21 cellular contexts compared by ENCODE assay signal in the genomic region with DNA sequence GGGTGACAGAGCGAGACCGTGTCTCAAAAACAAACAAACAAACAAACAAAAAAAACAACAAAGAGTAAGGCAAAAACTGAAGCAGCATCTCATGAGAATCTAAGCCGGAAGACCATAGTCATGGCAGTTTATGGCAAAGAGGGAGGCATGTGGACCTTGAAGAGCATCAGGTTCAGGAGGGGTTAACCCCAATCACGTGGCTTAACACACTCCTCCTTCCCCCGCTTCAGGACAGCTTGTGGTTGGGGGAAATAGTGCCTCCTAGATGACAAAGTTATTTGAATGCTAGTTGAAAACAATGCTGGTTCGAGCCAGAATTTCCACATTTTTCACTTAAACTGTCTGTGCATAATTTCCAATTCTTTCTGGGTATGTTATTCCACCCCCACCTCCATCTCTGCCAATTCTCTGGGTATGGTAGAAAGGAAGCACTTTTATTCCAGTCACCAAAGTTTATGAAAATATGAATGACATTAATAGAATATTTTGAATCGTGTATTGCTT. TPM values are rescaled to one million over a fixed set of nuclear protein-coding genes. Genes with fewer than 3 reads are reported as not detected.
A peak's percentile ranks its signal among the peaks of the same experiment; 100 is the strongest.
DNase-seq lines count a peak whose midpoint lies in the region; ATAC-seq and TF ChIP-seq lines count a peak whose summit lies in the region.
"Had no signal": no experiment of that assay in that cellular context is flagged by ENCODE, and none has a peak within 500 bp of the region (broad histone marks: within the 10 kb centered on the region; RNA-seq: fewer than 3 reads in every experiment).

No MANE protein-coding gene starts in this region.

- ATAC-seq in activated CD8-positive, alpha-beta T cell treated with anti-CD3 and anti-CD28 coated beads for 36 hours, result no peak
- ATAC-seq in GM21717 (IDR thresholded peaks at IDR 0.05; ENCODE audit: unreplicated experiment), result no peak
- ATAC-seq: Panc1 had no signal

- CTCF ChIA-PET in HEK293T (lab: Yijun Ruan, JAX) (no interaction called here), OCI-LY7 (lab: Charles Lee; ENCODE audit: unreplicated experiment) (no interaction called here)
- CTCF ChIA-PET in activated CD8-positive, alpha-beta T cell treated with anti-CD3 and anti-CD28 coated beads for 36 hours (lab: Charles Lee), result no interaction called here

- H2AFZ ChIP-seq in OCI-LY7 (ENCODE audit: low read length), result no peak overlapping the region

- H3K9me3 Mint-ChIP-seq in chondrocyte (ENCODE audit: low read depth), result no peaks in the 10 kb centered on the region
- no peaks in the 10 kb centered on the region for H3K9me3 Mint-ChIP-seq in activated CD8-positive, alpha-beta T cell treated with anti-CD3 and anti-CD28 coated beads for 36 hours
- H3K9me3 Mint-ChIP-seq: CD4-positive, CD25-positive, alpha-beta regulatory T cell had no signal

- DNase-seq in HEK293T (ENCODE audit: extremely low spot score) (no peak), OCI-LY7 (ENCODE audit: low spot score) (no peak), chondrocyte (ENCODE audit: low spot score) (no peak), NCI-H1417 (lab: John Stamatoyannopoulos, UW) (no peak)
- DNase-seq in activated CD8-positive, alpha-beta T cell treated with anti-CD3 and anti-CD28 coated beads for 36 hours, result no peak
- DNase-seq: ACHN; Caco-2; CD4-positive, CD25-positive, alpha-beta regulatory T cell; DMS153; H7; KG1; NCI-H1048; NCI-H2081 treated with DMSO at 0.1 percent for 48 hours; NCI-H510A treated with DMSO at 0.1 percent for 48 hours; NCI-H82 had no signal

- TF ChIP-seq CTCF in OCI-LY7 (conservative IDR thresholded peaks at IDR 0.05; ENCODE audit: low read length) (no peak), chondrocyte (IDR thresholded peaks at IDR 0.05) (peak; percentile 34)
- no peak for TF ChIP-seq CTCF in activated CD8-positive, alpha-beta T cell treated with anti-CD3 and anti-CD28 coated beads for 36 hours (IDR thresholded peaks at IDR 0.05)

- H3K36me3 Mint-ChIP-seq in chondrocyte (ENCODE audit: low read depth), result no peaks in the 10 kb centered on the region
- no peaks in the 10 kb centered on the region for H3K36me3 Mint-ChIP-seq in activated CD8-positive, alpha-beta T cell treated with anti-CD3 and anti-CD28 coated beads for 36 hours (ENCODE audit: low read depth)
- H3K36me3 Mint-ChIP-seq: CD4-positive, CD25-positive, alpha-beta regulatory T cell had no signal

- peak overlapping the region in 1 of 5 donors; percentile 6 for H3K9ac ChIP-seq in subcutaneous abdominal adipose tissue (ENCODE audit: low read length in 5 of 5)

- H3K4me2 ChIP-seq in OCI-LY7 (ENCODE audit: low read length), result 0 out of 2 replicates have a peak overlapping the region, but pooled peaks have one; percentile 26

- no peaks in the 10 kb centered on the region for H3K27me3 Mint-ChIP-seq in chondrocyte (ENCODE audit: low read depth)
- H3K27me3 Mint-ChIP-seq in activated CD8-positive, alpha-beta T cell treated with anti-CD3 and anti-CD28 coated beads for 36 hours, result no peaks in the 10 kb centered on the region
- H3K27me3 Mint-ChIP-seq: B cell; CD4-positive, CD25-positive, alpha-beta regulatory T cell had no signal

- POLR2A ChIA-PET in HEK293T (lab: Yijun Ruan, JAX) (no interaction called here), OCI-LY7 (lab: Charles Lee) (no interaction called here)
- POLR2A ChIA-PET in activated CD8-positive, alpha-beta T cell treated with anti-CD3 and anti-CD28 coated beads for 36 hours (lab: Charles Lee), result no interaction called here

- peak overlapping the region; percentile 89 for H3K27ac Mint-ChIP-seq in chondrocyte (ENCODE audit: unreplicated experiment)
- H3K27ac Mint-ChIP-seq in activated CD8-positive, alpha-beta T cell treated with anti-CD3 and anti-CD28 coated beads for 36 hours, result no peak overlapping the region
- H3K27ac Mint-ChIP-seq: B cell; CD4-positive, CD25-positive, alpha-beta regulatory T cell had no signal

- no peaks in the 10 kb centered on the region for H3K79me2 ChIP-seq in OCI-LY7 (ENCODE audit: insufficient read depth, low read depth, low read length)

- H3K27ac ChIP-seq in OCI-LY7 (ENCODE audit: low read depth, low read length, poor library complexity, severe bottlenecking), result no peak overlapping the region
- H3K27ac ChIP-seq in subcutaneous abdominal adipose tissue (ENCODE audit: low read depth, low read length), result peak overlapping the region; percentile 77
- H3K27ac ChIP-seq: HL-60, SK-N-MC had no signal

- no peaks in the 10 kb centered on the region for H4K20me1 ChIP-seq in OCI-LY7 (ENCODE audit: insufficient read depth, low read length)

- no TSS peak for BruUV-seq in OCI-LY7 (replicated peaks; lab: Mats Ljungman, UMichigan)

- peaks cover 67% of the 10 kb centered on the region for H3K4me1 Mint-ChIP-seq in chondrocyte (ENCODE audit: low read depth)
- peaks cover 16% of the 10 kb centered on the region for H3K4me1 Mint-ChIP-seq in activated CD8-positive, alpha-beta T cell treated with anti-CD3 and anti-CD28 coated beads for 36 hours (ENCODE audit: low read depth)
- H3K4me1 Mint-ChIP-seq: B cell had no signal

- H3K9me3 ChIP-seq in OCI-LY7 (ENCODE audit: low read length) (no peaks in the 10 kb centered on the region), subcutaneous abdominal adipose tissue (ENCODE audit: control insufficient read depth in 5 of 5, low read length in 5 of 5) (no peaks in the 10 kb centered on the region)
- H3K9me3 ChIP-seq: Caco-2 had no signal

- intact Hi-C loops in OCI-LY7 (cut with micrococcal nuclease; ENCODE audit: unreplicated experiment), result no loop called here
- intact Hi-C loops in activated CD8-positive, alpha-beta T cell treated with anti-CD3 and anti-CD28 coated beads for 36 hours (cut with micrococcal nuclease), result no loop called here

- H3K4me3 ChIP-seq in OCI-LY7 (ENCODE audit: low read depth, low read length, poor library complexity, severe bottlenecking), result no peak overlapping the region
- H3K4me3 ChIP-seq in subcutaneous abdominal adipose tissue (ENCODE audit: low read depth in 1 of 5, low read length in 5 of 5), result no peak overlapping the region
- H3K4me3 ChIP-seq: SK-N-MC had no signal

- H3K4me3 Mint-ChIP-seq in chondrocyte (ENCODE audit: unreplicated experiment), result no peak overlapping the region
- H3K4me3 Mint-ChIP-seq in activated CD8-positive, alpha-beta T cell treated with anti-CD3 and anti-CD28 coated beads for 36 hours, result no peak overlapping the region
- H3K4me3 Mint-ChIP-seq: B cell; CD4-positive, CD25-positive, alpha-beta regulatory T cell had no signal

- H3K4me1 ChIP-seq in OCI-LY7 (ENCODE audit: insufficient read depth, low read length, poor library complexity, severe bottlenecking) (no peaks in the 10 kb centered on the region), subcutaneous abdominal adipose tissue (ENCODE audit: control insufficient read depth in 5 of 5, insufficient read depth in 5 of 5, low read length in 5 of 5) (peaks cover 8 to 40% (median 26%) of the 10 kb centered on the region in 5 donors)
- H3K4me1 ChIP-seq: Caco-2 had no signal

- peaks cover 0 to 3% (median 0%) of the 10 kb centered on the region in 5 donors for H3K27me3 ChIP-seq in subcutaneous abdominal adipose tissue (ENCODE audit: control insufficient read depth in 5 of 5, insufficient read depth in 4 of 5, low read length in 5 of 5)

- H3K9me2 ChIP-seq in OCI-LY7 (ENCODE audit: insufficient read depth, low read length), result no peaks in the 10 kb centered on the region

- no peaks in the 10 kb centered on the region for H3K36me3 ChIP-seq in OCI-LY7 (ENCODE audit: insufficient read depth, low read length)
- H3K36me3 ChIP-seq in subcutaneous abdominal adipose tissue (ENCODE audit: control insufficient read depth in 5 of 5, insufficient read depth in 5 of 5, low read length in 5 of 5), result no peaks in the 10 kb centered on the region

TF ChIP-seq in HEK293T, 16 proteins besides CTCF, POLR2A, EP300 and RAD21:
- no peak for TF ChIP-seq ZNF384 (IDR thresholded peaks at IDR 0.05)
- 0 out of 2 replicates have a peak, but pooled peaks have one; percentile 24 for TF ChIP-seq L3MBTL2 (conservative IDR thresholded peaks at IDR 0.05)

RNA-seq across cellular contexts. Expression of gene MAP7D3, which starts 11.7 kb away (rescaled TPM):
- total RNA-seq in OCI-LY7 (2014; rRNA removed; shearing (Covaris generic)), result 7.7 and 11.9 TPM in 2 replicates
- 15.6 and 16.5 TPM in 2 replicates for total RNA-seq in OCI-LY7 (2022)
- total RNA-seq in chondrocyte, result 48.2 to 52.7 TPM (median 50.8 TPM) in 3 replicates
- 10 to 100 TPM; 13.4 to 14.2 TPM for total RNA-seq in activated CD8-positive, alpha-beta T cell treated with anti-CD3 and anti-CD28 coated beads for 36 hours

RNA-seq across cellular contexts. Expression of gene ADGRG4, which starts 37.9 kb away (rescaled TPM):
- not detected in 2 replicates for total RNA-seq in OCI-LY7 (2014; rRNA removed; shearing (Covaris generic))
- total RNA-seq in OCI-LY7 (2022), result not detected in 2 replicates
- 0.24 to 0.36 TPM (median 0.30 TPM) in 3 replicates for total RNA-seq in chondrocyte
- not detected for total RNA-seq in activated CD8-positive, alpha-beta T cell treated with anti-CD3 and anti-CD28 coated beads for 36 hours
- total RNA-seq: B cell; Caco-2; CD4-positive, CD25-positive, alpha-beta regulatory T cell; H7 had no signal
